Comparison of ENCODE assay signal across 28 cellular contexts in genomic region chr2:83991992-83992391, GRCh38.
DNase-seq lines count a peak whose midpoint lies in the region; ATAC-seq, FAIRE-seq and TF ChIP-seq lines count a peak whose summit lies in the region.
"Had no signal": no experiment of that assay in that cellular context is flagged by ENCODE, and none has a peak within 500 bp of the region (broad histone marks: within the 10 kb centered on the region; RNA-seq: fewer than 3 reads in every experiment).

No MANE protein-coding gene starts in this region.

- H3K79me2 ChIP-seq in astrocyte (ENCODE audit: insufficient read depth, low read length) (no peaks in the 10 kb centered on the region), mesendoderm (ENCODE audit: control insufficient read depth, insufficient read depth, low read length) (no peaks in the 10 kb centered on the region)

- H3K36me3 ChIP-seq in MG63 = no peaks in the 10 kb centered on the region
- H3K36me3 ChIP-seq in astrocyte (ENCODE audit: insufficient read depth, low read length) = no peaks in the 10 kb centered on the region
- no peaks in the 10 kb centered on the region for H3K36me3 ChIP-seq in mesendoderm (ENCODE audit: control insufficient read depth, insufficient read depth, low read length)
- H3K36me3 ChIP-seq: heart left ventricle, sigmoid colon, suprapubic skin had no signal

- H3K56ac ChIP-seq in mesendoderm (ENCODE audit: low read length) = no peak overlapping the region

- no peak overlapping the region for H3K18ac ChIP-seq in mesendoderm (ENCODE audit: low read length)

- ATAC-seq in left ventricle myocardium superior = no peak
- ATAC-seq in SK-N-SH treated with all-trans-retinoic acid at 6 μM for 48 hours = no peak
- ATAC-seq: activated T-cell treated with anti-CD3 and anti-CD28 coated beads, Interleukin-2, amount 50 U/mL, for 72 hours; heart left ventricle; left cardiac atrium; Right ventricle myocardium inferior; stimulated activated naive B cell treated with anti-CD40 and anti-IgM and Interleukin-4, amounts not matched to agents 10 μg/mL and 1 μg/mL and 100 μg/mL, for 72 hours had no signal

- H2BK120ac ChIP-seq in mesendoderm (ENCODE audit: low read depth, low read length) = no peak overlapping the region

- DNase-seq in GM04503 (ENCODE audit: low read depth) = peak; percentile 1
- peak; percentile 1 for DNase-seq in MG63
- DNase-seq in astrocyte (ENCODE audit: low read depth) = no peak
- DNase-seq in mesendoderm = peak; percentile 12
- no peak for DNase-seq in stimulated activated CD4-positive, alpha-beta T cell treated with anti-CD3 and anti-CD28 coated beads, Interleukin-4, amount 100 ng/mL, for 24 hours
- no peak for DNase-seq in left ventricle myocardium superior
- no peak for DNase-seq in GF-D8 (lab: John Stamatoyannopoulos, UW)
- DNase-seq: activated B cell treated with CpG ODN at 0.5 μM for 24 hours; activated naive CD4-positive, alpha-beta T cell treated with Interleukin-2 at 50 U/mL for 16 hours; activated T-cell treated with anti-CD3 and anti-CD28 coated beads, Interleukin-2, amount 50 U/mL, for 72 hours; effector CD8-positive, alpha-beta T cell; heart left ventricle; left cardiac atrium; MV-4-11; NCI-H1436 treated with DMSO at 0.1 percent for 48 hours; NCI-H446 treated with DMSO at 0.1 percent for 48 hours; sigmoid colon; stimulated activated naive B cell treated with anti-CD40 and anti-IgM and Interleukin-4, amounts not matched to agents 10 μg/mL and 1 μg/mL and 100 μg/mL, for 72 hours; T-helper 9 cell had no signal

- FAIRE-seq in astrocyte (lab: Jason Lieb, UNC) = no peak
- FAIRE-seq: colon, D721Med, GM19239, urothelium cell line had no signal

- no peak overlapping the region for H3K27ac ChIP-seq in astrocyte (ENCODE audit: low read depth, low read length)
- no peak overlapping the region for H3K27ac ChIP-seq in mesendoderm (ENCODE audit: low read depth, low read length)
- H3K27ac ChIP-seq: C4-2B, heart left ventricle, sigmoid colon, suprapubic skin had no signal

- no CpG with 5 or more reads among the region's 3 CpGs for WGBS in mesendoderm (ENCODE audit: extremely low coverage, insufficient coverage, low lambda C conversion rate)

- H3K4me1 Mint-ChIP-seq in astrocyte (ENCODE audit: low read depth, unreplicated experiment) = peaks cover 8% of the 10 kb centered on the region
- H3K4me1 Mint-ChIP-seq: activated B cell treated with CpG ODN at 0.5 μM for 24 hours; memory B cell; stimulated activated naive B cell treated with anti-CD40 and anti-IgM and Interleukin-4, amounts not matched to agents 10 μg/mL and 1 μg/mL and 100 μg/mL, for 72 hours had no signal

- no peak overlapping the region for H2AK5ac ChIP-seq in mesendoderm (ENCODE audit: low read length)

- no peaks in the 10 kb centered on the region for H3K36me3 Mint-ChIP-seq in astrocyte (ENCODE audit: low read depth, unreplicated experiment)
- H3K36me3 Mint-ChIP-seq: memory B cell; stimulated activated naive B cell treated with anti-CD40 and anti-IgM and Interleukin-4, amounts not matched to agents 10 μg/mL and 1 μg/mL and 100 μg/mL, for 72 hours had no signal

- no peaks in the 10 kb centered on the region for H3K27me3 ChIP-seq in MG63
- no peaks in the 10 kb centered on the region for H3K27me3 ChIP-seq in astrocyte (ENCODE audit: insufficient read depth, low read length)
- no peaks in the 10 kb centered on the region for H3K27me3 ChIP-seq in mesendoderm (ENCODE audit: insufficient read depth, low read length, poor library complexity)
- H3K27me3 ChIP-seq: heart left ventricle, sigmoid colon, suprapubic skin had no signal

- H3K27me3 Mint-ChIP-seq in astrocyte (ENCODE audit: low read depth, unreplicated experiment) = no peaks in the 10 kb centered on the region
- H3K27me3 Mint-ChIP-seq: activated B cell treated with CpG ODN at 0.5 μM for 24 hours; memory B cell; stimulated activated naive B cell treated with anti-CD40 and anti-IgM and Interleukin-4, amounts not matched to agents 10 μg/mL and 1 μg/mL and 100 μg/mL, for 72 hours had no signal

- no peak overlapping the region for H4K8ac ChIP-seq in mesendoderm (ENCODE audit: low read depth, low read length)

- H3K4me3 Mint-ChIP-seq in astrocyte (ENCODE audit: unreplicated experiment) = no peak overlapping the region
- H3K4me3 Mint-ChIP-seq: activated B cell treated with CpG ODN at 0.5 μM for 24 hours; activated T-cell treated with anti-CD3 and anti-CD28 coated beads, Interleukin-2, amount 50 U/mL, for 72 hours; memory B cell; stimulated activated naive B cell treated with anti-CD40 and anti-IgM and Interleukin-4, amounts not matched to agents 10 μg/mL and 1 μg/mL and 100 μg/mL, for 72 hours had no signal

- no peak overlapping the region for H3K4ac ChIP-seq in mesendoderm (ENCODE audit: low read depth, low read length)

- H3K4me1 ChIP-seq in astrocyte (ENCODE audit: insufficient read depth, low read length) = no peaks in the 10 kb centered on the region
- no peaks in the 10 kb centered on the region for H3K4me1 ChIP-seq in mesendoderm (ENCODE audit: control insufficient read depth, low read depth, low read length)
- H3K4me1 ChIP-seq: heart left ventricle, sigmoid colon, suprapubic skin had no signal

- H2BK15ac ChIP-seq in mesendoderm (replicated peaks; ENCODE audit: low read depth) = no peak overlapping the region

- no peak for TF ChIP-seq CTCF in astrocyte (IDR thresholded peaks at IDR 0.05; ENCODE audit: insufficient read depth, low read depth, low read length)

- intact Hi-C loops in left ventricle myocardium superior (cut with micrococcal nuclease) = no loop called here

- H4K20me1 ChIP-seq in astrocyte (ENCODE audit: insufficient read depth, low read length) = no peaks in the 10 kb centered on the region

- peak overlapping the region; percentile 42 for H3K27ac Mint-ChIP-seq in astrocyte (ENCODE audit: unreplicated experiment)
- H3K27ac Mint-ChIP-seq: activated B cell treated with CpG ODN at 0.5 μM for 24 hours; activated T-cell treated with anti-CD3 and anti-CD28 coated beads, Interleukin-2, amount 50 U/mL, for 72 hours; memory B cell; stimulated activated naive B cell treated with anti-CD40 and anti-IgM and Interleukin-4, amounts not matched to agents 10 μg/mL and 1 μg/mL and 100 μg/mL, for 72 hours had no signal

- no peaks in the 10 kb centered on the region for H3K9me3 Mint-ChIP-seq in astrocyte (ENCODE audit: unreplicated experiment)
- H3K9me3 Mint-ChIP-seq: activated T-cell treated with anti-CD3 and anti-CD28 coated beads, Interleukin-2, amount 50 U/mL, for 72 hours; stimulated activated naive B cell treated with anti-CD40 and anti-IgM and Interleukin-4, amounts not matched to agents 10 μg/mL and 1 μg/mL and 100 μg/mL, for 72 hours had no signal

- H3K79me1 ChIP-seq in mesendoderm (ENCODE audit: low read length) = no peaks in the 10 kb centered on the region

- no peak overlapping the region for H4K5ac ChIP-seq in mesendoderm (ENCODE audit: low read length)

- H3K9ac ChIP-seq in astrocyte (ENCODE audit: low read length) (no peak overlapping the region), mesendoderm (ENCODE audit: low read length) (no peak overlapping the region)

- no peak overlapping the region for H3K23ac ChIP-seq in mesendoderm (ENCODE audit: low read length)

- no peaks in the 10 kb centered on the region for H3K9me3 ChIP-seq in MG63
- no peaks in the 10 kb centered on the region for H3K9me3 ChIP-seq in astrocyte (ENCODE audit: insufficient read depth, low read depth, low read length)
- H3K9me3 ChIP-seq: sigmoid colon had no signal

- H3K4me3 ChIP-seq in MG63 (no peak overlapping the region), astrocyte (ENCODE audit: insufficient read depth, low read depth, low read length) (no peak overlapping the region), mesendoderm (ENCODE audit: low read length) (no peak overlapping the region)
- H3K4me3 ChIP-seq: heart left ventricle, sigmoid colon, suprapubic skin had no signal

- no peak overlapping the region for H2AFZ ChIP-seq in astrocyte (ENCODE audit: low read depth, low read length)

- H3K4me2 ChIP-seq in astrocyte (ENCODE audit: low read length) (no peak overlapping the region), mesendoderm (ENCODE audit: low read length) (no peak overlapping the region)

- no peak overlapping the region for H2BK5ac ChIP-seq in mesendoderm (ENCODE audit: low read length)

TF ChIP-seq in SK-N-SH treated with all-trans-retinoic acid at 6 μM for 48 hours, 23 proteins besides CTCF, POLR2A, EP300 and RAD21 (continues in another document):
- no peak for TF ChIP-seq POU6F1 (CRISPR knock-in tag; IDR thresholded peaks at IDR 0.05; ENCODE audit: borderline replicate concordance, low read depth)
- no peak for TF ChIP-seq TOX (CRISPR knock-in tag; IDR thresholded peaks at IDR 0.05; ENCODE audit: borderline replicate concordance)
- TF ChIP-seq ZFP3 (CRISPR knock-in tag; IDR thresholded peaks at IDR 0.05) = no peak
- no peak for TF ChIP-seq OSR1 (CRISPR knock-in tag; IDR thresholded peaks at IDR 0.05)
- TF ChIP-seq TCF4 (CRISPR knock-in tag; IDR thresholded peaks at IDR 0.05; ENCODE audit: borderline replicate concordance) = no peak
- TF ChIP-seq CSDC2 (CRISPR knock-in tag; IDR thresholded peaks at IDR 0.05) = no peak
- no peak for TF ChIP-seq ZNF70 (CRISPR knock-in tag; IDR thresholded peaks at IDR 0.05)
- no peak for TF ChIP-seq ESRRG (CRISPR knock-in tag; IDR thresholded peaks at IDR 0.05)
- no peak for TF ChIP-seq ZNF8 (CRISPR knock-in tag; IDR thresholded peaks at IDR 0.05)

Comparison
In these comparisons a context has a peak if more than half of its experiments do, and no peak if none do; other contexts are left out.
1. DNase-seq: peak in GM04503 (single experiment), MG63 (single experiment) and mesendoderm (single experiment); none in astrocyte (single experiment), stimulated activated CD4-positive, alpha-beta T cell treated with anti-CD3 and anti-CD28 coated beads, Interleukin-4, amount 100 ng/mL, for 24 hours (single experiment), left ventricle myocardium superior (single experiment) and GF-D8 (single experiment).